Comparison of ENCODE assay signal across 1 cellular context in the genomic region with DNA sequence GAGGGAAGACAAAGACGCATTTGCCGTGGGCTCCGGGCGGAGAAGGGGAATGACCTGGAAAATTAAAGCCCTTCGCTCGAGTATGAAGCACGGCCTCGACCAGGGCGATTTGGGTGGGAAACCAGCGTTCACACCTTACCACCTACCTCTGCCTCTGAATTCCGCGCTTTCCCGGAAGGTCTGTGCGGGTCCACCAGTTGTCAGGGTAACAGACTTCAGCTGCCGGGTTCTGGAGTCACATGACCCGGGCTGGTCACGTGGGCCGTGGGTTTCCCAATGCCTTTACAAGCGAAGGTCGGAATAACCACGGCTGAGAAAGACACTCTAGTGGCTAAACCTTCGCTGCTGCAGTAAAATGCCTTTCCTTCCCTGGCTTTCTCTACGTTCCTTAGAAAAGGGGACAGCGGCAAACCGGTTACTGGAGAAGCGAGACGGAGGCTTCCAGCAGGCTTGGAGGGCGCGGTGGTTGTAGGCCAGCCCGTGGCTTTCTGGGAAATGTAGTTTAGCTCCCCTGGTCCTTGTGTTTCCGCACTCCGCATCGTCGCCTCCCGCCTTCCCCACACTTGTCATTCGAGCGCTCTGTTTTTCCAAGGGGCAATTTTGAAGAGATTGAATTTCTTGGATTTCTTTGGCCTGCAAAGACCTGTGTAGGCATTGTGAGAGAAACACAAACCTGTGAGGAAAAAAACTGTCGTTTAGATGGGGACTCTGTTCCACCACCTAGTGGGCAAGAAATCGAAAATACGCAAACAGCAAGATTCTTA.
A peak's percentile ranks its signal among the peaks of the same experiment; 100 is the strongest.
TF ChIP-seq lines count a peak whose summit lies in the region.

A gene with protein sequence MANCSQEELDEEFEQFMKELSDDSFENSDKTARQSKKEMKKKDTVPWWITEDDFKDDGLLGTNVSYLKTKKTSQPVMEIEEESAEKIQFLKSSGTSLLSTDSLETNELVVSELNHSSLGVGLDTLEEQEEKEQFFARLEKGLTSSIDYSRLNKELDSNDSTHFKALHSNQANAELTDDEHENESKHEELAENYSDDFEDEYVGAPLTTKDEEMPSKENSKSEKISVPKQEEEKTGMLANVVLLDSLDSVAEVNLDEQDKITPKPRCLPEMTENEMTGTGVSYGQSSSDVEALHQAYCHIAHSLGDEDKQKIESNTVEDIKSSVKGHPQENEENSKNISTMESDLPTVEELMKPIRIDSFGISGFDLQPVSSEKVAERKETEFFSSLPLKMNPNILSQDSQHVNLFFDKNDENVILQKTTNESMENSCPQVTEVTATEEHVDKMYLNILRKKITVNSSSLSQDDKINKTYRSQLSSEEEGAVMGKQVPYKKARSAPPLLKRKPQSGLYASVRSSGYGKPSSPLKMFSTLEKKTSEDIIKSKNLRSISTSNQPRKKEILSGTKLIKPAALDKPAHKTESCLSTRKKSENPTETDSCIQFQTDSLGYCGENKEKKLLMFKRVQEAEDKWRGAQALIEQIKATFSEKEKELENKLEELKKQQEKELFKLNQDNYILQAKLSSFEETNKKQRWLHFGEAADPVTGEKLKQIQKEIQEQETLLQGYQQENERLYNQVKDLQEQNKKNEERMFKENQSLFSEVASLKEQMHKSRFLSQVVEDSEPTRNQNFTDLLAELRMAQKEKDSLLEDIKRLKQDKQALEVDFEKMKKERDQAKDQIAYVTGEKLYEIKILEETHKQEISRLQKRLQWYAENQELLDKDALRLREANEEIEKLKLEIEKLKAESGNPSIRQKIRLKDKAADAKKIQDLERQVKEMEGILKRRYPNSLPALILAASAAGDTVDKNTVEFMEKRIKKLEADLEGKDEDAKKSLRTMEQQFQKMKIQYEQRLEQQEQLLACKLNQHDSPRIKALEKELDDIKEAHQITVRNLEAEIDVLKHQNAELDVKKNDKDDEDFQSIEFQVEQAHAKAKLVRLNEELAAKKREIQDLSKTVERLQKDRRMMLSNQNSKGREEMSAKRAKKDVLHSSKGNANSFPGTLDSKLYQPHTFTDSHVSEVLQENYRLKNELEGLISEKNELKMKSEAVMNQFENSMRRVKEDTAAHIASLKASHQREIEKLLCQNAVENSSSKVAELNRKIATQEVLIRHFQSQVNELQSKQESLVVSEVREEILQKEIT (N-terminal part only) (minus strand): TSS at position 210 of the 764 bp plus-strand sequence. CDS start 1,250 bp downstream, outside the sequence.

TF ChIP-seq in GM12878, 131 proteins besides CTCF, POLR2A, EP300 and RAD21 (continued from another document and continues in another):
- TF ChIP-seq, protein P1, sequence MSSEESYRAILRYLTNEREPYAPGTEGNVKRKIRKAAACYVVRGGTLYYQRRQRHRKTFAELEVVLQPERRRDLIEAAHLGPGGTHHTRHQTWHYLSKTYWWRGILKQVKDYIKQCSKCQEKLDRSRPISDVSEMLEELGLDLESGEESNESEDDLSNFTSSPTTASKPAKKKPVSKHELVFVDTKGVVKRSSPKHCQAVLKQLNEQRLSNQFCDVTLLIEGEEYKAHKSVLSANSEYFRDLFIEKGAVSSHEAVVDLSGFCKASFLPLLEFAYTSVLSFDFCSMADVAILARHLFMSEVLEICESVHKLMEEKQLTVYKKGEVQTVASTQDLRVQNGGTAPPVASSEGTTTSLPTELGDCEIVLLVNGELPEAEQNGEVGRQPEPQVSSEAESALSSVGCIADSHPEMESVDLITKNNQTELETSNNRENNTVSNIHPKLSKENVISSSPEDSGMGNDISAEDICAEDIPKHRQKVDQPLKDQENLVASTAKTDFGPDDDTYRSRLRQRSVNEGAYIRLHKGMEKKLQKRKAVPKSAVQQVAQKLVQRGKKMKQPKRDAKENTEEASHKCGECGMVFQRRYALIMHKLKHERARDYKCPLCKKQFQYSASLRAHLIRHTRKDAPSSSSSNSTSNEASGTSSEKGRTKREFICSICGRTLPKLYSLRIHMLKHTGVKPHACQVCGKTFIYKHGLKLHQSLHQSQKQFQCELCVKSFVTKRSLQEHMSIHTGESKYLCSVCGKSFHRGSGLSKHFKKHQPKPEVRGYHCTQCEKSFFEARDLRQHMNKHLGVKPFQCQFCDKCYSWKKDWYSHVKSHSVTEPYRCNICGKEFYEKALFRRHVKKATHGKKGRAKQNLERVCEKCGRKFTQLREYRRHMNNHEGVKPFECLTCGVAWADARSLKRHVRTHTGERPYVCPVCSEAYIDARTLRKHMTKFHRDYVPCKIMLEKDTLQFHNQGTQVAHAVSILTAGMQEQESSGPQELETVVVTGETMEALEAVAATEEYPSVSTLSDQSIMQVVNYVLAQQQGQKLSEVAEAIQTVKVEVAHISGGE (CRISPR knock-in tag; IDR thresholded peaks at IDR 0.05): peak; percentile 41; the same call in 1 of the 2 replicates
- TF ChIP-seq BHLHE40 (IDR thresholded peaks at IDR 0.05; ENCODE audit: borderline replicate concordance in 1 of 2, low read depth in 2 of 2, low read length in 1 of 2) (peak; percentile 37 to 81; a peak in 3 of 4 replicates), SMAD1 (IDR thresholded peaks at IDR 0.05; ENCODE audit: low read depth, partially characterized antibody) (no peak), TBL1XR1 (IDR thresholded peaks at IDR 0.05; ENCODE audit: low read depth, low read length) (no peak; the same call in 1 of the 2 replicates), ZNF207 (IDR thresholded peaks at IDR 0.05; ENCODE audit: borderline replicate concordance) (peak; percentile 75), LARP7 (IDR thresholded peaks at IDR 0.05) (no peak), POLR2AphosphoS5 (IDR thresholded peaks at IDR 0.05; ENCODE audit: low read length) (no peak), HDAC2 (IDR thresholded peaks at IDR 0.05) (no peak), IRF4 (IDR thresholded peaks at IDR 0.05; ENCODE audit: low read depth, low read length) (0 out of 2 replicates have a peak, but pooled peaks have one; percentile 6), ZNF24 (IDR thresholded peaks at IDR 0.05) (no peak), BRCA1 (IDR thresholded peaks at IDR 0.05; ENCODE audit: low read depth, low read length) (no peak), NR2C2 (IDR thresholded peaks at IDR 0.05; ENCODE audit: borderline replicate concordance, control insufficient read depth, insufficient read length, low read depth) (no peak), RB1 (IDR thresholded peaks at IDR 0.05; ENCODE audit: borderline replicate concordance) (peak; percentile 59; the same call in 1 of the 2 replicates), SIX5 (IDR thresholded peaks at IDR 0.05; ENCODE audit: low read depth, low read length, severe bottlenecking) (peak; percentile 69), ZNF384 (IDR thresholded peaks at IDR 0.05; ENCODE audit: borderline replicate concordance, low read depth, low read length) (peak; percentile 17; the same call in 1 of the 2 replicates), MEF2A (IDR thresholded peaks at IDR 0.05; ENCODE audit: insufficient read depth, low read depth, low read length) (no peak), ZNF622 (IDR thresholded peaks at IDR 0.05) (no peak), RAD51 (IDR thresholded peaks at IDR 0.05) (peak; percentile 100), RCOR1 (conservative IDR thresholded peaks at IDR 0.05; ENCODE audit: low read depth, low read length) (no peak), SPI1 (IDR thresholded peaks at IDR 0.05; ENCODE audit: borderline replicate concordance, insufficient read depth, low read depth, low read length) (no peak), NR2F1 (conservative IDR thresholded peaks at IDR 0.05) (no peak), MYC (IDR thresholded peaks at IDR 0.05; ENCODE audit: insufficient read depth, insufficient read length, insufficient replicate concordance, low read length, severe bottlenecking) (no peak), SIN3A (IDR thresholded peaks at IDR 0.05; ENCODE audit: low read depth, low read length) (peak; percentile 97), GATAD2B (conservative IDR thresholded peaks at IDR 0.05; ENCODE audit: low read depth) (peak; percentile 27), HCFC1 (IDR thresholded peaks at IDR 0.05; ENCODE audit: low read length) (peak; percentile 90), POU2F2 (IDR thresholded peaks at IDR 0.05; ENCODE audit: borderline replicate concordance, low read depth, low read length) (0 out of 3 replicates have a peak, but pooled peaks have one; percentile 6), EGR1 (IDR thresholded peaks at IDR 0.05; ENCODE audit: borderline replicate concordance in 1 of 2, low read depth in 2 of 2, low read length in 2 of 2) (no peak), NFYA (IDR thresholded peaks at IDR 0.05; ENCODE audit: borderline replicate concordance, low read depth, low read length) (no peak), RFX5 (IDR thresholded peaks at IDR 0.05; ENCODE audit: low read depth, low read length) (no peak), RBBP5 (conservative IDR thresholded peaks at IDR 0.05) (no peak)
- TF ChIP-seq, protein P2, sequence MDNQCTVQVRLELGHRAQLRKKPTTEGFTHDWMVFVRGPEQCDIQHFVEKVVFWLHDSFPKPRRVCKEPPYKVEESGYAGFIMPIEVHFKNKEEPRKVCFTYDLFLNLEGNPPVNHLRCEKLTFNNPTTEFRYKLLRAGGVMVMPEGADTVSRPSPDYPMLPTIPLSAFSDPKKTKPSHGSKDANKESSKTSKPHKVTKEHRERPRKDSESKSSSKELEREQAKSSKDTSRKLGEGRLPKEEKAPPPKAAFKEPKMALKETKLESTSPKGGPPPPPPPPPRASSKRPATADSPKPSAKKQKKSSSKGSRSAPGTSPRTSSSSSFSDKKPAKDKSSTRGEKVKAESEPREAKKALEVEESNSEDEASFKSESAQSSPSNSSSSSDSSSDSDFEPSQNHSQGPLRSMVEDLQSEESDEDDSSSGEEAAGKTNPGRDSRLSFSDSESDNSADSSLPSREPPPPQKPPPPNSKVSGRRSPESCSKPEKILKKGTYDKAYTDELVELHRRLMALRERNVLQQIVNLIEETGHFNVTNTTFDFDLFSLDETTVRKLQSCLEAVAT (IDR thresholded peaks at IDR 0.05): peak; percentile 16; the same call in 1 of the 2 replicates
- TF ChIP-seq, protein P3, sequence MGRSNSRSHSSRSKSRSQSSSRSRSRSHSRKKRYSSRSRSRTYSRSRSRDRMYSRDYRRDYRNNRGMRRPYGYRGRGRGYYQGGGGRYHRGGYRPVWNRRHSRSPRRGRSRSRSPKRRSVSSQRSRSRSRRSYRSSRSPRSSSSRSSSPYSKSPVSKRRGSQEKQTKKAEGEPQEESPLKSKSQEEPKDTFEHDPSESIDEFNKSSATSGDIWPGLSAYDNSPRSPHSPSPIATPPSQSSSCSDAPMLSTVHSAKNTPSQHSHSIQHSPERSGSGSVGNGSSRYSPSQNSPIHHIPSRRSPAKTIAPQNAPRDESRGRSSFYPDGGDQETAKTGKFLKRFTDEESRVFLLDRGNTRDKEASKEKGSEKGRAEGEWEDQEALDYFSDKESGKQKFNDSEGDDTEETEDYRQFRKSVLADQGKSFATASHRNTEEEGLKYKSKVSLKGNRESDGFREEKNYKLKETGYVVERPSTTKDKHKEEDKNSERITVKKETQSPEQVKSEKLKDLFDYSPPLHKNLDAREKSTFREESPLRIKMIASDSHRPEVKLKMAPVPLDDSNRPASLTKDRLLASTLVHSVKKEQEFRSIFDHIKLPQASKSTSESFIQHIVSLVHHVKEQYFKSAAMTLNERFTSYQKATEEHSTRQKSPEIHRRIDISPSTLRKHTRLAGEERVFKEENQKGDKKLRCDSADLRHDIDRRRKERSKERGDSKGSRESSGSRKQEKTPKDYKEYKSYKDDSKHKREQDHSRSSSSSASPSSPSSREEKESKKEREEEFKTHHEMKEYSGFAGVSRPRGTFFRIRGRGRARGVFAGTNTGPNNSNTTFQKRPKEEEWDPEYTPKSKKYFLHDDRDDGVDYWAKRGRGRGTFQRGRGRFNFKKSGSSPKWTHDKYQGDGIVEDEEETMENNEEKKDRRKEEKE (IDR thresholded peaks at IDR 0.05): no peak
- TF ChIP-seq, protein P4, sequence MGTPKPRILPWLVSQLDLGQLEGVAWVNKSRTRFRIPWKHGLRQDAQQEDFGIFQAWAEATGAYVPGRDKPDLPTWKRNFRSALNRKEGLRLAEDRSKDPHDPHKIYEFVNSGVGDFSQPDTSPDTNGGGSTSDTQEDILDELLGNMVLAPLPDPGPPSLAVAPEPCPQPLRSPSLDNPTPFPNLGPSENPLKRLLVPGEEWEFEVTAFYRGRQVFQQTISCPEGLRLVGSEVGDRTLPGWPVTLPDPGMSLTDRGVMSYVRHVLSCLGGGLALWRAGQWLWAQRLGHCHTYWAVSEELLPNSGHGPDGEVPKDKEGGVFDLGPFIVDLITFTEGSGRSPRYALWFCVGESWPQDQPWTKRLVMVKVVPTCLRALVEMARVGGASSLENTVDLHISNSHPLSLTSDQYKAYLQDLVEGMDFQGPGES (IDR thresholded peaks at IDR 0.05): no peak; the same call in 1 of the 2 replicates
- TF ChIP-seq, protein P5, sequence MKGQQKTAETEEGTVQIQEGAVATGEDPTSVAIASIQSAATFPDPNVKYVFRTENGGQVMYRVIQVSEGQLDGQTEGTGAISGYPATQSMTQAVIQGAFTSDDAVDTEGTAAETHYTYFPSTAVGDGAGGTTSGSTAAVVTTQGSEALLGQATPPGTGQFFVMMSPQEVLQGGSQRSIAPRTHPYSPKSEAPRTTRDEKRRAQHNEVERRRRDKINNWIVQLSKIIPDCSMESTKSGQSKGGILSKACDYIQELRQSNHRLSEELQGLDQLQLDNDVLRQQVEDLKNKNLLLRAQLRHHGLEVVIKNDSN (IDR thresholded peaks at IDR 0.05; ENCODE audit: borderline replicate concordance, extremely low read length, insufficient read depth, low read depth, low read length): peak; percentile 98
- TF ChIP-seq, protein P6, sequence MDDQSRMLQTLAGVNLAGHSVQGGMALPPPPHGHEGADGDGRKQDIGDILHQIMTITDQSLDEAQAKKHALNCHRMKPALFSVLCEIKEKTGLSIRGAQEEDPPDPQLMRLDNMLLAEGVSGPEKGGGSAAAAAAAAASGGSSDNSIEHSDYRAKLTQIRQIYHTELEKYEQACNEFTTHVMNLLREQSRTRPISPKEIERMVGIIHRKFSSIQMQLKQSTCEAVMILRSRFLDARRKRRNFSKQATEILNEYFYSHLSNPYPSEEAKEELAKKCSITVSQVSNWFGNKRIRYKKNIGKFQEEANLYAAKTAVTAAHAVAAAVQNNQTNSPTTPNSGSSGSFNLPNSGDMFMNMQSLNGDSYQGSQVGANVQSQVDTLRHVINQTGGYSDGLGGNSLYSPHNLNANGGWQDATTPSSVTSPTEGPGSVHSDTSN (IDR thresholded peaks at IDR 0.05; ENCODE audit: insufficient replicate concordance, low read depth, low read length): no peak
- TF ChIP-seq, protein P7, sequence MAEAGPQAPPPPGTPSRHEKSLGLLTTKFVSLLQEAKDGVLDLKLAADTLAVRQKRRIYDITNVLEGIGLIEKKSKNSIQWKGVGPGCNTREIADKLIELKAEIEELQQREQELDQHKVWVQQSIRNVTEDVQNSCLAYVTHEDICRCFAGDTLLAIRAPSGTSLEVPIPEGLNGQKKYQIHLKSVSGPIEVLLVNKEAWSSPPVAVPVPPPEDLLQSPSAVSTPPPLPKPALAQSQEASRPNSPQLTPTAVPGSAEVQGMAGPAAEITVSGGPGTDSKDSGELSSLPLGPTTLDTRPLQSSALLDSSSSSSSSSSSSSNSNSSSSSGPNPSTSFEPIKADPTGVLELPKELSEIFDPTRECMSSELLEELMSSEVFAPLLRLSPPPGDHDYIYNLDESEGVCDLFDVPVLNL (IDR thresholded peaks at IDR 0.05; ENCODE audit: low read depth, low read length): 0 out of 2 replicates have a peak, but pooled peaks have one; percentile 45
